Comparison of ENCODE assay signal across 24 cellular contexts in the genomic region with DNA sequence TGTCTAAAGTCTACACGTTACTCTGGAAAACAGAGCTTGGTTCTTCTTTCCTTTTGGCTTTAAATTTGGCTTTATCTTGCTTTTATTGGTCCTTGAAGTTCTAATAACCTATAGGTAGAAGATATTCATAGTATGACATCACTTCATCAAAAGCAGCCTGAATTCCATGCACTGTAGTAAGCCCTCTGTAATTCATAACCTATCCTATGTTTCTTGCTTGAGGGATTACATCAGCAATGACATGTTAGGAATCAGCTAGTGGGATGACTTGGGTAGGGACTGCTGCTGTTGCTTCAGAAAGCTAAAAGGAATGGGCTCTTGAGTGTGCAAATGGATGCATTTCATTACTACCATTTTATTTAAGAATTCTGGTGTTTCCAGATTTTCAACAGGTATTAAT.
"Had no signal": no experiment of that assay in that cellular context is flagged by ENCODE, and none has a peak within 500 bp of the region (broad histone marks: within the 10 kb centered on the region; RNA-seq: fewer than 3 reads in every experiment).

No MANE protein-coding gene starts in this region.

- H3K4me1 ChIP-seq: foreskin keratinocyte, sigmoid colon, uterus had no signal

- H3K27ac ChIP-seq: epithelial cell of prostate, foreskin keratinocyte, lower lobe of right lung, sigmoid colon, stomach, suprapubic skin, uterus had no signal

- H3K4me2 ChIP-seq: smooth muscle cell had no signal

- DNase-seq: activated CD4-positive, alpha-beta memory T cell treated with anti-CD3 and anti-CD28 coated beads, Interleukin-2, amount 10 ng/mL, durations not matched to agents 7 days and 5 days; activated CD4-positive, alpha-beta T cell treated with anti-CD3 and anti-CD28 coated beads, Interleukin-2, amount 10 ng/mL, durations not matched to agents 24 days and 14 days; activated gamma-delta T cell; activated naive CD4-positive, alpha-beta T cell treated with anti-CD3 and anti-CD28 coated beads, Interleukin-2, amount 50 U/mL, for 16 hours; activated naive CD8-positive, alpha-beta T cell treated with anti-CD3 and anti-CD28 coated beads, Interleukin-2, amount 50 U/mL, for 24 hours; activated T-cell treated with anti-CD3 and anti-CD28 coated beads for 4 hours; cerebellar nuclear complex; cortex of kidney; endodermal cell; immature natural killer cell; lower lobe of right lung; naive thymus-derived CD4-positive, alpha-beta T cell; retina; sigmoid colon; stimulated activated CD4-positive, alpha-beta T cell treated with anti-CD3 and anti-CD28 coated beads, Interleukin-15, amount 100 ng/mL, for 24 hours; stomach; trophoblast cell; uterus had no signal

- H3K9me3 ChIP-seq: lower lobe of right lung, sigmoid colon, stomach, suprapubic skin, uterus had no signal

- H3K36me3 ChIP-seq: lower lobe of right lung, sigmoid colon, stomach, suprapubic skin, uterus had no signal

- H3K27me3 ChIP-seq: foreskin keratinocyte, sigmoid colon, stomach, suprapubic skin, uterus had no signal

- ATAC-seq: activated naive CD8-positive, alpha-beta T cell treated with anti-CD3 and anti-CD28 coated beads, Interleukin-2, amount 50 U/mL, for 24 hours; foreskin keratinocyte; left lobe of liver; lower lobe of right lung; naive thymus-derived CD4-positive, alpha-beta T cell; stimulated activated memory B cell treated with anti-CD40 and anti-IgM and Interleukin-4, amounts not matched to agents 10 μg/mL and 1 μg/mL and 100 μg/mL, for 72 hours had no signal

- H3K4me3 ChIP-seq: lower lobe of right lung, sigmoid colon, smooth muscle cell, stomach, suprapubic skin, uterus had no signal
